In genomic region chr9:77127071-77127470, GRCh38 we compare ENCODE assay signal across 8 cellular contexts.
"Had no signal": no experiment of that assay in that cellular context is flagged by ENCODE, and none has a peak within 500 bp of the region (broad histone marks: within the 10 kb centered on the region; RNA-seq: fewer than 3 reads in every experiment).

No MANE protein-coding gene starts in this region.

- H3K4me3 ChIP-seq: K562 had no signal

- H3K4me3 Mint-ChIP-seq: H9, HFFc6 had no signal

- DNase-seq: GOT3, H9, HFFc6, IMR-90, KG1 had no signal

- H3K9me3 Mint-ChIP-seq: HFFc6 had no signal

- H3K27ac ChIP-seq: HL-60 had no signal

- FAIRE-seq: H54, K562 had no signal

- H3K27ac Mint-ChIP-seq: H9, HFFc6 had no signal
